In genomic region chr5:43075319-43076293, GRCh38 we compare ENCODE assay signal across 10 cellular contexts. TPM values are rescaled to one million over a fixed set of nuclear protein-coding genes. Genes with fewer than 3 reads are reported as not detected.
DNase-seq lines count a peak whose midpoint lies in the region; ATAC-seq and TF ChIP-seq lines count a peak whose summit lies in the region.
"Had no signal": no experiment of that assay in that cellular context is flagged by ENCODE, and none has a peak within 500 bp of the region (broad histone marks: within the 10 kb centered on the region; RNA-seq: fewer than 3 reads in every experiment).

No MANE protein-coding gene starts in this region.

- DNase-seq in activated CD4-positive, alpha-beta memory T cell treated with anti-CD3 and anti-CD28 coated beads for 36 hours = no peak
- no peak for DNase-seq in activated CD4-positive, alpha-beta memory T cell treated with anti-CD3 and anti-CD28 coated beads, Interleukin-2, amount 10 ng/mL, durations not matched to agents 7 days and 5 days
- DNase-seq in activated naive CD8-positive, alpha-beta T cell treated with anti-CD3 and anti-CD28 coated beads, Interleukin-2, amount 50 U/mL, for 24 hours = no peak
- peak; percentile 64 for DNase-seq in hepatic stellate cell (ENCODE audit: low spot score)
- DNase-seq in testis = peak; percentile 50
- no peak for DNase-seq in mesendoderm
- DNase-seq in stimulated activated naive CD8-positive, alpha-beta T cell treated with anti-CD3 and anti-CD28 coated beads, Interleukin-15, Interleukin-2, amounts not matched to agents 100 U/mL and 50 U/mL, for 24 hours = no peak
- DNase-seq: GOT3, hippocampal formation had no signal

- no peak for TF ChIP-seq CTCF in testis (IDR thresholded peaks at IDR 0.05)

- H3K27me3 Mint-ChIP-seq in activated CD4-positive, alpha-beta memory T cell treated with anti-CD3 and anti-CD28 coated beads for 36 hours = no peaks in the 10 kb centered on the region
- no peaks in the 10 kb centered on the region for H3K27me3 Mint-ChIP-seq in activated CD4-positive, alpha-beta memory T cell treated with anti-CD3 and anti-CD28 coated beads, Interleukin-2, amount 10 ng/mL, durations not matched to agents 7 days and 5 days
- H3K27me3 Mint-ChIP-seq in activated naive CD8-positive, alpha-beta T cell treated with anti-CD3 and anti-CD28 coated beads, Interleukin-2, amount 50 U/mL, for 24 hours = no peaks in the 10 kb centered on the region

- H3K27ac ChIP-seq in testis = peak overlapping the region in 1 of 2 donors; percentile 17
- no peak overlapping the region for H3K27ac ChIP-seq in mesendoderm (ENCODE audit: low read depth, low read length)

- H3K27me3 ChIP-seq in testis = no peaks in the 10 kb centered on the region
- no peaks in the 10 kb centered on the region for H3K27me3 ChIP-seq in mesendoderm (ENCODE audit: insufficient read depth, low read length, poor library complexity)

- CTCF ChIA-PET in activated CD4-positive, alpha-beta memory T cell treated with anti-CD3 and anti-CD28 coated beads for 36 hours (lab: Charles Lee) = interaction anchor here (0.7 to 1.4 kb wide), 2 partner anchors 167 to 314 kb away, joined by 4 to 6 read pairs; no protein-coding TSS in a partner anchor
- CTCF ChIA-PET in activated CD4-positive, alpha-beta memory T cell treated with anti-CD3 and anti-CD28 coated beads, Interleukin-2, amount 10 ng/mL, durations not matched to agents 7 days and 5 days (lab: Charles Lee) = interaction anchor here (0.8 kb wide), 1 partner anchor 14 kb away, joined by 3 read pairs; no protein-coding TSS in a partner anchor

- POLR2A ChIA-PET in activated CD4-positive, alpha-beta memory T cell treated with anti-CD3 and anti-CD28 coated beads for 36 hours (lab: Charles Lee) = no interaction called here
- POLR2A ChIA-PET in activated CD4-positive, alpha-beta memory T cell treated with anti-CD3 and anti-CD28 coated beads, Interleukin-2, amount 10 ng/mL, durations not matched to agents 7 days and 5 days (lab: Charles Lee) = interaction anchor here (1.2 kb wide), 1 partner anchor 46 kb away, joined by 3 read pairs; the partner anchor contains the start of gene ZNF131

- no peak overlapping the region for H3K4me2 ChIP-seq in mesendoderm (ENCODE audit: low read length)

- no peak overlapping the region for H3K4me3 ChIP-seq in testis
- H3K4me3 ChIP-seq in mesendoderm (ENCODE audit: low read length) = no peak overlapping the region

- no peaks in the 10 kb centered on the region for H3K79me1 ChIP-seq in mesendoderm (ENCODE audit: low read length)

- peaks cover 28% of the 10 kb centered on the region for H3K4me1 Mint-ChIP-seq in activated CD4-positive, alpha-beta memory T cell treated with anti-CD3 and anti-CD28 coated beads for 36 hours (ENCODE audit: low read depth)
- peaks cover 35% of the 10 kb centered on the region for H3K4me1 Mint-ChIP-seq in activated CD4-positive, alpha-beta memory T cell treated with anti-CD3 and anti-CD28 coated beads, Interleukin-2, amount 10 ng/mL, durations not matched to agents 7 days and 5 days
- H3K4me1 Mint-ChIP-seq in activated naive CD8-positive, alpha-beta T cell treated with anti-CD3 and anti-CD28 coated beads, Interleukin-2, amount 50 U/mL, for 24 hours = peaks cover 14% of the 10 kb centered on the region

- no peak overlapping the region for H2AK5ac ChIP-seq in mesendoderm (ENCODE audit: low read length)

- H3K36me3 Mint-ChIP-seq in activated CD4-positive, alpha-beta memory T cell treated with anti-CD3 and anti-CD28 coated beads for 36 hours = peaks cover 17% of the 10 kb centered on the region
- H3K36me3 Mint-ChIP-seq in activated CD4-positive, alpha-beta memory T cell treated with anti-CD3 and anti-CD28 coated beads, Interleukin-2, amount 10 ng/mL, durations not matched to agents 7 days and 5 days (ENCODE audit: low read depth) = peaks cover 61% of the 10 kb centered on the region
- peaks cover 12% of the 10 kb centered on the region for H3K36me3 Mint-ChIP-seq in activated naive CD8-positive, alpha-beta T cell treated with anti-CD3 and anti-CD28 coated beads, Interleukin-2, amount 50 U/mL, for 24 hours (ENCODE audit: low read depth)

- H3K9ac ChIP-seq in mesendoderm (ENCODE audit: low read length) = no peak overlapping the region

- no peak overlapping the region for H2BK5ac ChIP-seq in mesendoderm (ENCODE audit: low read length)

- WGBS in testis, 2 donors = 64 to 67% methylated on average over 11 to 12 of the region's 12 CpGs
- no CpG with 5 or more reads among the region's 12 CpGs for WGBS in mesendoderm (ENCODE audit: extremely low coverage, insufficient coverage, low lambda C conversion rate)

- H3K56ac ChIP-seq in mesendoderm (ENCODE audit: low read length) = no peak overlapping the region

- no peaks in the 10 kb centered on the region for H3K79me2 ChIP-seq in mesendoderm (ENCODE audit: control insufficient read depth, insufficient read depth, low read length)

- H3K4me1 ChIP-seq in testis (peaks cover 11% of the 10 kb centered on the region), mesendoderm (ENCODE audit: control insufficient read depth, low read depth, low read length) (no peaks in the 10 kb centered on the region)

- H2BK120ac ChIP-seq in mesendoderm (ENCODE audit: low read depth, low read length) = no peak overlapping the region

- no peak for ATAC-seq in activated naive CD8-positive, alpha-beta T cell treated with anti-CD3 and anti-CD28 coated beads, Interleukin-2, amount 50 U/mL, for 24 hours
- no peak for ATAC-seq in GM18868 (IDR thresholded peaks at IDR 0.05; ENCODE audit: unreplicated experiment)
- ATAC-seq in stimulated activated naive CD8-positive, alpha-beta T cell treated with anti-CD3 and anti-CD28 coated beads, Interleukin-15, Interleukin-2, amounts not matched to agents 100 U/mL and 50 U/mL, for 24 hours = no peak

- H2BK15ac ChIP-seq in mesendoderm (replicated peaks; ENCODE audit: low read depth) = no peak overlapping the region

- no peak overlapping the region for H4K8ac ChIP-seq in mesendoderm (ENCODE audit: low read depth, low read length)

- H3K4me3 Mint-ChIP-seq in activated CD4-positive, alpha-beta memory T cell treated with anti-CD3 and anti-CD28 coated beads for 36 hours = no peak overlapping the region
- no peak overlapping the region for H3K4me3 Mint-ChIP-seq in activated CD4-positive, alpha-beta memory T cell treated with anti-CD3 and anti-CD28 coated beads, Interleukin-2, amount 10 ng/mL, durations not matched to agents 7 days and 5 days
- no peak overlapping the region for H3K4me3 Mint-ChIP-seq in activated naive CD8-positive, alpha-beta T cell treated with anti-CD3 and anti-CD28 coated beads, Interleukin-2, amount 50 U/mL, for 24 hours

- H3K18ac ChIP-seq in mesendoderm (ENCODE audit: low read length) = no peak overlapping the region

- no peak overlapping the region for H4K5ac ChIP-seq in mesendoderm (ENCODE audit: low read length)

- H3K9me3 ChIP-seq in testis = no peaks in the 10 kb centered on the region

- no peak for TF ChIP-seq POLR2A in testis (IDR thresholded peaks at IDR 0.05)

- H3K4ac ChIP-seq in mesendoderm (ENCODE audit: low read depth, low read length) = no peak overlapping the region

- H3K23ac ChIP-seq in mesendoderm (ENCODE audit: low read length) = no peak overlapping the region

- intact Hi-C loops in activated CD4-positive, alpha-beta memory T cell treated with anti-CD3 and anti-CD28 coated beads for 36 hours (cut with micrococcal nuclease) = loop anchor here (2.0 kb wide), 1 partner anchor 29 kb away; no protein-coding TSS in a partner anchor
- intact Hi-C loops in testis (cut with DNase I; ENCODE audit: low total_unique reads) = no loop called here

- H3K36me3 ChIP-seq in testis (ENCODE audit: low read depth, missing control alignments) (no peaks in the 10 kb centered on the region), mesendoderm (ENCODE audit: control insufficient read depth, insufficient read depth, low read length) (peaks cover 4% of the 10 kb centered on the region)

- peak overlapping the region; percentile 11 for H3K27ac Mint-ChIP-seq in activated CD4-positive, alpha-beta memory T cell treated with anti-CD3 and anti-CD28 coated beads for 36 hours
- H3K27ac Mint-ChIP-seq in activated CD4-positive, alpha-beta memory T cell treated with anti-CD3 and anti-CD28 coated beads, Interleukin-2, amount 10 ng/mL, durations not matched to agents 7 days and 5 days = no peak overlapping the region
- H3K27ac Mint-ChIP-seq in activated naive CD8-positive, alpha-beta T cell treated with anti-CD3 and anti-CD28 coated beads, Interleukin-2, amount 50 U/mL, for 24 hours = peak overlapping the region; percentile 19

- no peaks in the 10 kb centered on the region for H3K9me3 Mint-ChIP-seq in activated CD4-positive, alpha-beta memory T cell treated with anti-CD3 and anti-CD28 coated beads for 36 hours
- no peaks in the 10 kb centered on the region for H3K9me3 Mint-ChIP-seq in activated CD4-positive, alpha-beta memory T cell treated with anti-CD3 and anti-CD28 coated beads, Interleukin-2, amount 10 ng/mL, durations not matched to agents 7 days and 5 days
- H3K9me3 Mint-ChIP-seq in activated naive CD8-positive, alpha-beta T cell treated with anti-CD3 and anti-CD28 coated beads, Interleukin-2, amount 50 U/mL, for 24 hours = no peaks in the 10 kb centered on the region

RNA-seq across cellular contexts. Expression of gene ANXA2R, which starts 35.5 kb away (rescaled TPM):
- 1 to 10 TPM; 2.8 to 3.8 TPM for total RNA-seq in activated CD4-positive, alpha-beta memory T cell treated with anti-CD3 and anti-CD28 coated beads for 36 hours
- total RNA-seq in activated CD4-positive, alpha-beta memory T cell treated with anti-CD3 and anti-CD28 coated beads, Interleukin-2, amount 10 ng/mL, durations not matched to agents 7 days and 5 days = 10 to 100 TPM; 25.1 to 28.3 TPM
- 10 to 100 TPM in 1 of 2 donors, 1 to 10 TPM in 1; 5.1 to 10.2 TPM for total RNA-seq in testis
- polyA plus RNA-seq in testis (ENCODE audit: insufficient read depth, low read depth, low replicate concordance) = 1.6 TPM
- polyA plus RNA-seq in mesendoderm (2013, experiment 1 of 2) = 1.2 TPM
- polyA plus RNA-seq in mesendoderm (2013, experiment 2 of 2) = 1.2 TPM

RNA-seq across cellular contexts. Expression of gene ZNF131, which starts 45.1 kb away (rescaled TPM):
- total RNA-seq in activated CD4-positive, alpha-beta memory T cell treated with anti-CD3 and anti-CD28 coated beads for 36 hours = 10 to 100 TPM; 27.3 to 27.8 TPM
- 10 to 100 TPM; 42.5 to 44.7 TPM for total RNA-seq in activated CD4-positive, alpha-beta memory T cell treated with anti-CD3 and anti-CD28 coated beads, Interleukin-2, amount 10 ng/mL, durations not matched to agents 7 days and 5 days
- total RNA-seq in testis = 10 to 100 TPM; 67.8 to 80.6 TPM
- polyA plus RNA-seq in testis (ENCODE audit: insufficient read depth, low read depth, low replicate concordance) = 75.6 TPM
- 52.1 TPM for polyA plus RNA-seq in mesendoderm (2013, experiment 1 of 2)
- 53.8 TPM for polyA plus RNA-seq in mesendoderm (2013, experiment 2 of 2)

Comparison
In these comparisons a context has a peak if more than half of its experiments do, and no peak if none do; other contexts are left out.
1. DNase-seq: peak in hepatic stellate cell (single experiment) and testis (single experiment); none in activated CD4-positive, alpha-beta memory T cell treated with anti-CD3 and anti-CD28 coated beads for 36 hours (single experiment), activated CD4-positive, alpha-beta memory T cell treated with anti-CD3 and anti-CD28 coated beads, Interleukin-2, amount 10 ng/mL, durations not matched to agents 7 days and 5 days (single experiment), activated naive CD8-positive, alpha-beta T cell treated with anti-CD3 and anti-CD28 coated beads, Interleukin-2, amount 50 U/mL, for 24 hours (single experiment), mesendoderm (single experiment) and stimulated activated naive CD8-positive, alpha-beta T cell treated with anti-CD3 and anti-CD28 coated beads, Interleukin-15, Interleukin-2, amounts not matched to agents 100 U/mL and 50 U/mL, for 24 hours (single experiment).